ENCODE assay signal across 1 cellular context in the genomic region with DNA sequence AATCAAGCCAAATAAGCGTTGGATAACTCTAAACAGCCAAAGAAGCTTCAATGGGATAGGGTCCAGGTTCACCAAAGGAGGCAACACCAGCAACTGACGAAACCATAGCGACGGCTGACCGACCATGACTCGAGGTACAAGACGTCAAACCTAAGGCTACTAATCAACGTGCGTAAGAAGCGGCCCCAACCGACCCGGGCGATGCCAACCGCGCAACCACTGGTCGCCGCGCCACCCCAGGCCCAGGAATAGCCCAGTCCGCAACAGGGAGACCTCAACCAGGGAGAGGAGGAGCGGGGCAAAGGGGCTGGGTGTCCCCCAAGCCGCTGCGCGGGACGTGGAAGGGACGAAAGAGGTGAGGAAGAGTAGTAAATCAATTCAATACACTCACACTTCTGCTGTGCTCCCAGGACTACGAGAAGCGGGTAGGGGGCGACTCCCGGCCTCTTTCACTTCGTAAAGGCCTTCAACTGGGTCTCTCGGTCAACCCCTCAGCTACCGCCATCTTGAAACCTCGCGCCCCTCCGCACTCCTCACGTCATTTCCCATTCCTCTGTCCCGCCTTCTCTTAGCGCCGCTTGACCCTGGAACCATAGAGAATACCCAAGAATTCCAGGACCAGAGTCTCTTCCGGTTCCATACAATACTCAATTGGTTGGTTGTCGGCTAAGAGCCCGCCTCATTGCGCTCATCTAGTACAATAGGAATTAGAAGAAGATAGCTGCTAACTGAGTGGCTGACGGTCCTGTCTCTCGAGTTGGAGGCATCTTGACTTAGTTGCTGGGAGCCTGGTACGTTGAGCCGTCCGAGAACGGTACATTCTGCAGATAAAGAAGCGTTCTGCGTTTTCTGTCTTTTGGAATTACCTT.
TF ChIP-seq lines count a peak whose summit lies in the region.

A gene with protein sequence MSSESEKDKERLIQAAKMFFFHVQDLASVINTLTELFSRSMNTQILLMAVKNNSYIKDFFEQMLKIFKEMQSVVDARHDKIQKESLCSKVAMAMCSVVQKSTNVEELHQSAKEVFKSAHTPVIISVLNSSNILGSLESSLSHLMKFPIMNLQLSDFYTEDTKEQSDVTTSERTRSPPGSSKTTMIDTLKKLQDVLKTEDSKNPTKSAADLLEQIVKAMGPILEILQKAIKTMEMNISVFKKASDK (plus strand): TSS at position 710 of the 869 bp plus-strand sequence. CDS start 19,266 bp downstream, outside the sequence.
A gene (minus strand): TSS at position 518 of the 869 bp plus-strand sequence. CDS start 2,095 bp downstream, outside the sequence.

TF ChIP-seq in HepG2, 621 proteins besides CTCF, POLR2A, EP300 and RAD21 (continues in another document):
- no peak; the same call in 1 of the 2 replicates for TF ChIP-seq ZNF205 (CRISPR knock-in tag; IDR thresholded peaks at IDR 0.05)
- TF ChIP-seq, protein P1, sequence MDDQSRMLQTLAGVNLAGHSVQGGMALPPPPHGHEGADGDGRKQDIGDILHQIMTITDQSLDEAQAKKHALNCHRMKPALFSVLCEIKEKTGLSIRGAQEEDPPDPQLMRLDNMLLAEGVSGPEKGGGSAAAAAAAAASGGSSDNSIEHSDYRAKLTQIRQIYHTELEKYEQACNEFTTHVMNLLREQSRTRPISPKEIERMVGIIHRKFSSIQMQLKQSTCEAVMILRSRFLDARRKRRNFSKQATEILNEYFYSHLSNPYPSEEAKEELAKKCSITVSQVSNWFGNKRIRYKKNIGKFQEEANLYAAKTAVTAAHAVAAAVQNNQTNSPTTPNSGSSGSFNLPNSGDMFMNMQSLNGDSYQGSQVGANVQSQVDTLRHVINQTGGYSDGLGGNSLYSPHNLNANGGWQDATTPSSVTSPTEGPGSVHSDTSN (CRISPR knock-in tag; IDR thresholded peaks at IDR 0.05; ENCODE audit: borderline replicate concordance) = no peak; the same call in 1 of the 2 replicates
- TF ChIP-seq KMT2B (CRISPR knock-in tag; IDR thresholded peaks at IDR 0.05) = peak; percentile 96
- no peak for TF ChIP-seq U2AF2 (IDR thresholded peaks at IDR 0.05; ENCODE audit: low read depth, low read length)
- TF ChIP-seq, protein P2, sequence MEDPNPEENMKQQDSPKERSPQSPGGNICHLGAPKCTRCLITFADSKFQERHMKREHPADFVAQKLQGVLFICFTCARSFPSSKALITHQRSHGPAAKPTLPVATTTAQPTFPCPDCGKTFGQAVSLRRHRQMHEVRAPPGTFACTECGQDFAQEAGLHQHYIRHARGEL (CRISPR knock-in tag; IDR thresholded peaks at IDR 0.05) = no peak
- TF ChIP-seq ZBTB20 (CRISPR knock-in tag; IDR thresholded peaks at IDR 0.05; ENCODE audit: borderline replicate concordance, low read depth) = no peak
- TF ChIP-seq, protein P3, sequence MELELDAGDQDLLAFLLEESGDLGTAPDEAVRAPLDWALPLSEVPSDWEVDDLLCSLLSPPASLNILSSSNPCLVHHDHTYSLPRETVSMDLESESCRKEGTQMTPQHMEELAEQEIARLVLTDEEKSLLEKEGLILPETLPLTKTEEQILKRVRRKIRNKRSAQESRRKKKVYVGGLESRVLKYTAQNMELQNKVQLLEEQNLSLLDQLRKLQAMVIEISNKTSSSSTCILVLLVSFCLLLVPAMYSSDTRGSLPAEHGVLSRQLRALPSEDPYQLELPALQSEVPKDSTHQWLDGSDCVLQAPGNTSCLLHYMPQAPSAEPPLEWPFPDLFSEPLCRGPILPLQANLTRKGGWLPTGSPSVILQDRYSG (CRISPR knock-in tag; IDR thresholded peaks at IDR 0.05) = no peak
- TF ChIP-seq, protein P4, sequence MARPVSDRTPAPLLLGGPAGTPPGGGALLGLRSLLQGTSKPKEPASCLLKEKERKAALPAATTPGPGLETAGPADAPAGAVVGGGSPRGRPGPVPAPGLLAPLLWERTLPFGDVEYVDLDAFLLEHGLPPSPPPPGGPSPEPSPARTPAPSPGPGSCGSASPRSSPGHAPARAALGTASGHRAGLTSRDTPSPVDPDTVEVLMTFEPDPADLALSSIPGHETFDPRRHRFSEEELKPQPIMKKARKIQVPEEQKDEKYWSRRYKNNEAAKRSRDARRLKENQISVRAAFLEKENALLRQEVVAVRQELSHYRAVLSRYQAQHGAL (CRISPR knock-in tag; IDR thresholded peaks at IDR 0.05; ENCODE audit: not compliant biosample characterization) = no peak
- TF ChIP-seq KLF11 (CRISPR knock-in tag; IDR thresholded peaks at IDR 0.05) = peak; percentile 18; the same call in 1 of the 2 replicates
- TF ChIP-seq, protein P5, sequence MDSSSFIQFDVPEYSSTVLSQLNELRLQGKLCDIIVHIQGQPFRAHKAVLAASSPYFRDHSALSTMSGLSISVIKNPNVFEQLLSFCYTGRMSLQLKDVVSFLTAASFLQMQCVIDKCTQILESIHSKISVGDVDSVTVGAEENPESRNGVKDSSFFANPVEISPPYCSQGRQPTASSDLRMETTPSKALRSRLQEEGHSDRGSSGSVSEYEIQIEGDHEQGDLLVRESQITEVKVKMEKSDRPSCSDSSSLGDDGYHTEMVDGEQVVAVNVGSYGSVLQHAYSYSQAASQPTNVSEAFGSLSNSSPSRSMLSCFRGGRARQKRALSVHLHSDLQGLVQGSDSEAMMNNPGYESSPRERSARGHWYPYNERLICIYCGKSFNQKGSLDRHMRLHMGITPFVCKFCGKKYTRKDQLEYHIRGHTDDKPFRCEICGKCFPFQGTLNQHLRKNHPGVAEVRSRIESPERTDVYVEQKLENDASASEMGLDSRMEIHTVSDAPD (CRISPR knock-in tag; IDR thresholded peaks at IDR 0.05) = no peak
- TF ChIP-seq, protein P6, sequence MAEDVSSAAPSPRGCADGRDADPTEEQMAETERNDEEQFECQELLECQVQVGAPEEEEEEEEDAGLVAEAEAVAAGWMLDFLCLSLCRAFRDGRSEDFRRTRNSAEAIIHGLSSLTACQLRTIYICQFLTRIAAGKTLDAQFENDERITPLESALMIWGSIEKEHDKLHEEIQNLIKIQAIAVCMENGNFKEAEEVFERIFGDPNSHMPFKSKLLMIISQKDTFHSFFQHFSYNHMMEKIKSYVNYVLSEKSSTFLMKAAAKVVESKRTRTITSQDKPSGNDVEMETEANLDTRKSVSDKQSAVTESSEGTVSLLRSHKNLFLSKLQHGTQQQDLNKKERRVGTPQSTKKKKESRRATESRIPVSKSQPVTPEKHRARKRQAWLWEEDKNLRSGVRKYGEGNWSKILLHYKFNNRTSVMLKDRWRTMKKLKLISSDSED (CRISPR knock-in tag; IDR thresholded peaks at IDR 0.05) = no peak
- no peak for TF ChIP-seq ZNF180 (CRISPR knock-in tag; IDR thresholded peaks at IDR 0.05; ENCODE audit: borderline replicate concordance, low read depth)
- TF ChIP-seq, protein P7, sequence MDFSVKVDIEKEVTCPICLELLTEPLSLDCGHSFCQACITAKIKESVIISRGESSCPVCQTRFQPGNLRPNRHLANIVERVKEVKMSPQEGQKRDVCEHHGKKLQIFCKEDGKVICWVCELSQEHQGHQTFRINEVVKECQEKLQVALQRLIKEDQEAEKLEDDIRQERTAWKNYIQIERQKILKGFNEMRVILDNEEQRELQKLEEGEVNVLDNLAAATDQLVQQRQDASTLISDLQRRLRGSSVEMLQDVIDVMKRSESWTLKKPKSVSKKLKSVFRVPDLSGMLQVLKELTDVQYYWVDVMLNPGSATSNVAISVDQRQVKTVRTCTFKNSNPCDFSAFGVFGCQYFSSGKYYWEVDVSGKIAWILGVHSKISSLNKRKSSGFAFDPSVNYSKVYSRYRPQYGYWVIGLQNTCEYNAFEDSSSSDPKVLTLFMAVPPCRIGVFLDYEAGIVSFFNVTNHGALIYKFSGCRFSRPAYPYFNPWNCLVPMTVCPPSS (IDR thresholded peaks at IDR 0.05) = no peak
- TF ChIP-seq PHF8 (CRISPR knock-in tag; IDR thresholded peaks at IDR 0.05) = peak; percentile 77
- no peak; the same call in 1 of the 2 replicates for TF ChIP-seq HCFC1 (IDR thresholded peaks at IDR 0.05; ENCODE audit: low read depth, low read length)
- TF ChIP-seq ELF3 (CRISPR knock-in tag; IDR thresholded peaks at IDR 0.05) = peak; percentile 74
- TF ChIP-seq SP140L (CRISPR knock-in tag; IDR thresholded peaks at IDR 0.05; ENCODE audit: borderline replicate concordance) = no peak
- peak; percentile 72 for TF ChIP-seq ZFY (CRISPR knock-in tag; IDR thresholded peaks at IDR 0.05)
- TF ChIP-seq NFYB (CRISPR knock-in tag; IDR thresholded peaks at IDR 0.05) = peak; percentile 93
- TF ChIP-seq ZNF550 (CRISPR knock-in tag; IDR thresholded peaks at IDR 0.05; ENCODE audit: borderline replicate concordance) = no peak
- 0 out of 2 replicates have a peak, but pooled peaks have one; percentile 27 for TF ChIP-seq ZC3H13 (CRISPR knock-in tag; IDR thresholded peaks at IDR 0.05)
- no peak for TF ChIP-seq SOX6 (IDR thresholded peaks at IDR 0.05)
- TF ChIP-seq SOX6 (CRISPR knock-in tag; IDR thresholded peaks at IDR 0.05) = peak; percentile 38; the same call in 1 of the 2 replicates
- TF ChIP-seq, protein P8, sequence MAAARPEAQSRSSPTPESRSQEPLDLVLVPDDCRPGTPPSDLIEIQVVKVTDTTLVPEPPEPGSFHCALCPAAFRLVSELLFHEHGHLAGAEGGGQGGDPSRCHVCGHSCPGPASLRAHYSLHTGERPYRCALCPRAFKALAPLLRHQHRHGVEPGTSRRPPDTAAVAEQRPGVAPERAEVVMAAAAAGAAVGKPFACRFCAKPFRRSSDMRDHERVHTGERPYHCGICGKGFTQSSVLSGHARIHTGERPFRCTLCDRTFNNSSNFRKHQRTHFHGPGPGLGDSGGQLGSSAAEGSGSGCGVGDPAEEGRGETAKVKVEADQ (CRISPR knock-in tag; IDR thresholded peaks at IDR 0.05; ENCODE audit: borderline replicate concordance) = no peak
- no peak for TF ChIP-seq ZNF567 (CRISPR knock-in tag; IDR thresholded peaks at IDR 0.05; ENCODE audit: borderline replicate concordance)
- TF ChIP-seq, protein P9, sequence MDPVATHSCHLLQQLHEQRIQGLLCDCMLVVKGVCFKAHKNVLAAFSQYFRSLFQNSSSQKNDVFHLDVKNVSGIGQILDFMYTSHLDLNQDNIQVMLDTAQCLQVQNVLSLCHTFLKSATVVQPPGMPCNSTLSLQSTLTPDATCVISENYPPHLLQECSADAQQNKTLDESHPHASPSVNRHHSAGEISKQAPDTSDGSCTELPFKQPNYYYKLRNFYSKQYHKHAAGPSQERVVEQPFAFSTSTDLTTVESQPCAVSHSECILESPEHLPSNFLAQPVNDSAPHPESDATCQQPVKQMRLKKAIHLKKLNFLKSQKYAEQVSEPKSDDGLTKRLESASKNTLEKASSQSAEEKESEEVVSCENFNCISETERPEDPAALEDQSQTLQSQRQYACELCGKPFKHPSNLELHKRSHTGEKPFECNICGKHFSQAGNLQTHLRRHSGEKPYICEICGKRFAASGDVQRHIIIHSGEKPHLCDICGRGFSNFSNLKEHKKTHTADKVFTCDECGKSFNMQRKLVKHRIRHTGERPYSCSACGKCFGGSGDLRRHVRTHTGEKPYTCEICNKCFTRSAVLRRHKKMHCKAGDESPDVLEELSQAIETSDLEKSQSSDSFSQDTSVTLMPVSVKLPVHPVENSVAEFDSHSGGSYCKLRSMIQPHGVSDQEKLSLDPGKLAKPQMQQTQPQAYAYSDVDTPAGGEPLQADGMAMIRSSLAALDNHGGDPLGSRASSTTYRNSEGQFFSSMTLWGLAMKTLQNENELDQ (CRISPR knock-in tag; IDR thresholded peaks at IDR 0.05; ENCODE audit: borderline replicate concordance) = no peak
- no peak for TF ChIP-seq NFATC3 (CRISPR knock-in tag; IDR thresholded peaks at IDR 0.05)
- TF ChIP-seq, protein P10, sequence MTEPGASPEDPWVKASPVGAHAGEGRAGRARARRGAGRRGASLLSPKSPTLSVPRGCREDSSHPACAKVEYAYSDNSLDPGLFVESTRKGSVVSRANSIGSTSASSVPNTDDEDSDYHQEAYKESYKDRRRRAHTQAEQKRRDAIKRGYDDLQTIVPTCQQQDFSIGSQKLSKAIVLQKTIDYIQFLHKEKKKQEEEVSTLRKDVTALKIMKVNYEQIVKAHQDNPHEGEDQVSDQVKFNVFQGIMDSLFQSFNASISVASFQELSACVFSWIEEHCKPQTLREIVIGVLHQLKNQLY (CRISPR knock-in tag; IDR thresholded peaks at IDR 0.05) = no peak
- TF ChIP-seq, protein P11, sequence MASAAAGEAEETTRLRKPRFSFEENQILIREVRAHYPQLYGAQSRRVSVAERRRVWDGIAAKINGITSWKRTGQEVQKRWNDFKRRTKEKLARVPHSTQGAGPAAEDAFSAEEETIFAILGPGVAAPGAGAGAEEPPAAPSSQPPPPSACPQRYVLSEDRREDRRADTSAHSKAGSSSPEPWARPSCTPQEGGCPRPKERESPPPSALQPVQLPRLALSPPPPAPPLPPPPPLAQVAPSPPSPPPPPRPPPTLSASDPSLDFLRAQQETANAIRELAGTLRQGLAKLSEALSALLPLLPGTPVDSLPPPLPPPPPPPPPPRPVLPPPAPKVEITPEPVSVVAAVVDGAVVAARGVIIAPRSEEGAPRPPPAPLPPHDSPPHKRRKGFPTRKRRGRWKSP (CRISPR knock-in tag; IDR thresholded peaks at IDR 0.05) = peak; percentile 58; the same call in 1 of the 2 replicates
- TF ChIP-seq, protein P12, sequence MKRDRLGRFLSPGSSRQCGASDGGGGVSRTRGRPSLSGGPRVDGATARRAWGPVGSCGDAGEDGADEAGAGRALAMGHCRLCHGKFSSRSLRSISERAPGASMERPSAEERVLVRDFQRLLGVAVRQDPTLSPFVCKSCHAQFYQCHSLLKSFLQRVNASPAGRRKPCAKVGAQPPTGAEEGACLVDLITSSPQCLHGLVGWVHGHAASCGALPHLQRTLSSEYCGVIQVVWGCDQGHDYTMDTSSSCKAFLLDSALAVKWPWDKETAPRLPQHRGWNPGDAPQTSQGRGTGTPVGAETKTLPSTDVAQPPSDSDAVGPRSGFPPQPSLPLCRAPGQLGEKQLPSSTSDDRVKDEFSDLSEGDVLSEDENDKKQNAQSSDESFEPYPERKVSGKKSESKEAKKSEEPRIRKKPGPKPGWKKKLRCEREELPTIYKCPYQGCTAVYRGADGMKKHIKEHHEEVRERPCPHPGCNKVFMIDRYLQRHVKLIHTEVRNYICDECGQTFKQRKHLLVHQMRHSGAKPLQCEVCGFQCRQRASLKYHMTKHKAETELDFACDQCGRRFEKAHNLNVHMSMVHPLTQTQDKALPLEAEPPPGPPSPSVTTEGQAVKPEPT (CRISPR knock-in tag; IDR thresholded peaks at IDR 0.05; ENCODE audit: low read depth) = no peak
